23 cellular contexts compared by ENCODE assay signal in the genomic region with DNA sequence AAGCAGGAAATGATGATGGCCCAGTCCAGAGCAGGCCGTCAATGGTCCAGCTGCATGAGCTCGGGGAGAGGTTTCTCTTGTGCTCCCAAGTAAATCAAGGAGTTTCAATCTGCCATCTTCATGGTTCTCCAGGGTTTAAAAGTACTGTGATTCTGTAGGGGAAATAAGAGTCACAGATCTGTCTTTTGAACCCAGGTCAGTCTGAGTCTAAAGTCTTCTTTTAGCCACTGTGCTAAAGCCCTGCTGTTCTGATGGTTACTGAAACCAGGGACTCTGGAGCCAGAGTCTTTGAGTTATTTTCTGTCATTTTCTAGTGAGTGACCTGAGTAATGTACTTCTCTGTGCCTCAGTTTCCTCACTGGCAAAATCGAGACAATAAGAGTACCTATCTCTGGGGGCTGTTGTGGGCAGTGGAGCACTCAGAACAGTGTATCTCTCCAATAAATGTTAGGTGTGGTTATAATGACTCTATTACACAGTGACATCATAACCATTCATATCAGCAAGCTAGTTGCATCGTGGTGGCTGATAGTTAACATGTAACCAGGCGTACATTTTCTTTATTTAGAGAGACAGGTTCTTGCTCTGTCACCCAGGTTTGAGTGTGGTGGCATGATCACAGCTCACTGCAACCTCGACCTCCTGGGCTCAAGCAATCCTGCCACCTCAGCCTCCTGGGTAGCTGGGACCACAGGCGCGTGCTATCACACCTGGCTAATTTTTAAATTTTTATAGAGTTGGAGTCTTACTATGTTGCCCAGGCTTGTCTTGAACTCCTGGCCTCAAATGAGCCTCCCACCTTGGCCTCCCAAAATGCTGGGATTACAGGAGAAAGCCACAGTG.
DNase-seq lines count a peak whose midpoint lies in the region; FAIRE-seq and TF ChIP-seq lines count a peak whose summit lies in the region.
"Had no signal": no experiment of that assay in that cellular context is flagged by ENCODE, and none has a peak within 500 bp of the region (broad histone marks: within the 10 kb centered on the region; RNA-seq: fewer than 3 reads in every experiment).

No MANE protein-coding gene starts in this region.

- H4K8ac ChIP-seq in mesendoderm (ENCODE audit: low read depth, low read length), result no peak overlapping the region

- H4K5ac ChIP-seq in mesendoderm (ENCODE audit: low read length), result no peak overlapping the region

- no peak overlapping the region for H3K4me3 ChIP-seq in BLaER1
- peak overlapping the region in 2 of 4 donors; percentile 37 to 40 for H3K4me3 ChIP-seq in Peyer's patch
- no peak overlapping the region for H3K4me3 ChIP-seq in mesendoderm (ENCODE audit: low read length)
- no peak overlapping the region for H3K4me3 ChIP-seq in small intestine (ENCODE audit: low read depth in 1 of 2, low read length in 2 of 2)
- H3K4me3 ChIP-seq: K562, SJCRH30 had no signal

- no peak overlapping the region for H3K56ac ChIP-seq in mesendoderm (ENCODE audit: low read length)

- H3K4ac ChIP-seq in mesendoderm (ENCODE audit: low read depth, low read length), result no peak overlapping the region

- DNase-seq in Peyer's patch (peak in 2 of 3 donors; percentile 49 to 54), mesendoderm (no peak), small intestine (peak; percentile 87), NCI-H2029 (lab: John Stamatoyannopoulos, UW) (no peak), NCI-H510A treated with DMSO at 0.1 percent for 48 hours (lab: John Stamatoyannopoulos, UW) (no peak)
- DNase-seq in stimulated activated CD4-positive, alpha-beta T cell treated with anti-CD3 and anti-CD28 coated beads, Interleukin-4, amount 100 ng/mL, for 24 hours, result no peak
- DNase-seq in stimulated activated naive CD4-positive, alpha-beta T cell treated with Interleukin-2 at 50 U/mL for 16 hours (lab: John Stamatoyannopoulos, UW), result no peak
- DNase-seq: Caco-2; CD8-positive, alpha-beta T cell; MV-4-11; NCI-H1105; NCI-H1436 treated with DMSO at 0.1 percent for 48 hours; NCI-H187 treated with DMSO at 0.1 percent for 48 hours; NCI-H2107; NCI-H524 treated with DMSO at 0.1 percent for 48 hours; NCI-H774; PC-3; SJCRH30 had no signal

- peak in 1 of 2 donors; percentile 65 for TF ChIP-seq POLR2A in Peyer's patch (IDR thresholded peaks at IDR 0.05)

- H3K27ac ChIP-seq in BLaER1, result peak overlapping the region; percentile 57; the same call in 1 of the 2 replicates
- peak overlapping the region in 3 of 4 donors; percentile 51 to 96 (median 86) for H3K27ac ChIP-seq in Peyer's patch
- H3K27ac ChIP-seq in mesendoderm (ENCODE audit: low read depth, low read length), result no peak overlapping the region
- H3K27ac ChIP-seq in small intestine (ENCODE audit: low read depth in 1 of 2, low read length in 1 of 2), result peak overlapping the region; percentile 56 to 64
- H3K27ac ChIP-seq: C4-2B, SJCRH30 had no signal

- no peak overlapping the region for H2BK15ac ChIP-seq in mesendoderm (replicated peaks; ENCODE audit: low read depth)

- peak overlapping the region; percentile 14 for H2AK5ac ChIP-seq in mesendoderm (ENCODE audit: low read length)

- H2BK5ac ChIP-seq in mesendoderm (ENCODE audit: low read length), result no peak overlapping the region

- H3K4me1 ChIP-seq in BLaER1, result peaks cover 94% of the 10 kb centered on the region
- peaks cover 0 to 8% (median 3%) of the 10 kb centered on the region in 4 donors for H3K4me1 ChIP-seq in Peyer's patch
- H3K4me1 ChIP-seq in mesendoderm (ENCODE audit: control insufficient read depth, low read depth, low read length), result peaks cover 5% of the 10 kb centered on the region
- no peaks in the 10 kb centered on the region for H3K4me1 ChIP-seq in small intestine (ENCODE audit: control insufficient read depth in 2 of 2, insufficient read depth in 1 of 2, low read depth in 1 of 2, low read length in 1 of 2)
- H3K4me1 ChIP-seq: SJCRH30 had no signal

- H2BK120ac ChIP-seq in mesendoderm (ENCODE audit: low read depth, low read length), result no peak overlapping the region

- no peaks in the 10 kb centered on the region for H3K79me1 ChIP-seq in mesendoderm (ENCODE audit: low read length)

- no peaks in the 10 kb centered on the region for H3K36me3 ChIP-seq in BLaER1
- no peaks in the 10 kb centered on the region for H3K36me3 ChIP-seq in Peyer's patch
- H3K36me3 ChIP-seq in mesendoderm (ENCODE audit: control insufficient read depth, insufficient read depth, low read length), result no peaks in the 10 kb centered on the region
- no peaks in the 10 kb centered on the region for H3K36me3 ChIP-seq in small intestine (ENCODE audit: control insufficient read depth in 2 of 2, insufficient read depth in 2 of 2, low read length in 2 of 2)
- H3K36me3 ChIP-seq: SJCRH30 had no signal

- H3K27me3 ChIP-seq in BLaER1, result no peaks in the 10 kb centered on the region
- no peaks in the 10 kb centered on the region for H3K27me3 ChIP-seq in Peyer's patch
- H3K27me3 ChIP-seq in mesendoderm (ENCODE audit: insufficient read depth, low read length, poor library complexity), result no peaks in the 10 kb centered on the region
- peaks cover 0 to 1% of the 10 kb centered on the region in 2 donors for H3K27me3 ChIP-seq in small intestine (ENCODE audit: control insufficient read depth in 2 of 2, insufficient read depth in 2 of 2, low read length in 2 of 2)

- WGBS in mesendoderm (ENCODE audit: extremely low coverage, insufficient coverage, low lambda C conversion rate), result no CpG with 5 or more reads among the region's 8 CpGs
- 30 to 62% (median 51%) methylated on average over 8 of the region's 8 CpGs for WGBS in small intestine, 3 donors

- H3K18ac ChIP-seq in mesendoderm (ENCODE audit: low read length), result no peak overlapping the region

- H3K79me2 ChIP-seq in mesendoderm (ENCODE audit: control insufficient read depth, insufficient read depth, low read length), result no peaks in the 10 kb centered on the region

- no peak for FAIRE-seq in small intestine (lab: Jason Lieb, UNC)
- FAIRE-seq: A204.1, G401.6, K562 had no signal

- H3K9ac ChIP-seq in BLaER1 (no peak overlapping the region), mesendoderm (ENCODE audit: low read length) (no peak overlapping the region)

- H3K23ac ChIP-seq in mesendoderm (ENCODE audit: low read length), result no peak overlapping the region

- peak overlapping the region; percentile 75 for H3K4me2 ChIP-seq in BLaER1
- H3K4me2 ChIP-seq in mesendoderm (ENCODE audit: low read length), result no peak overlapping the region

- no peak for TF ChIP-seq CTCF in Peyer's patch (IDR thresholded peaks at IDR 0.05)

- no peaks in the 10 kb centered on the region for H4K20me1 ChIP-seq in BLaER1

- H3K9me3 ChIP-seq in BLaER1 (no peaks in the 10 kb centered on the region), Peyer's patch (no peaks in the 10 kb centered on the region), small intestine (ENCODE audit: control insufficient read depth, low read depth) (no peaks in the 10 kb centered on the region)
- H3K9me3 ChIP-seq: Caco-2, SJCRH30 had no signal

Comparison
In these comparisons a context has a peak if more than half of its experiments do, and no peak if none do; other contexts are left out.
1. DNase-seq: peak in Peyer's patch (2 of 3) and small intestine (single experiment); none in mesendoderm (single experiment), NCI-H2029 (single experiment), stimulated activated CD4-positive, alpha-beta T cell treated with anti-CD3 and anti-CD28 coated beads, Interleukin-4, amount 100 ng/mL, for 24 hours (single experiment), NCI-H510A treated with DMSO at 0.1 percent for 48 hours (single experiment) and stimulated activated naive CD4-positive, alpha-beta T cell treated with Interleukin-2 at 50 U/mL for 16 hours (single experiment).